6 cellular contexts compared by ENCODE assay signal in genomic region chr9:27619743-27620142, GRCh38.
"Had no signal": no experiment of that assay in that cellular context is flagged by ENCODE, and none has a peak within 500 bp of the region (broad histone marks: within the 10 kb centered on the region; RNA-seq: fewer than 3 reads in every experiment).

No MANE protein-coding gene starts in this region.

- H3K27ac ChIP-seq: KMS-11 had no signal

- H3K4me2 ChIP-seq: GM23338, KMS-11 had no signal

- DNase-seq: H9, HCEC 1CT, IMR-90 had no signal

- H3K9ac ChIP-seq: KMS-11 had no signal

- H2AFZ ChIP-seq: GM23338 had no signal

- H3K4me3 ChIP-seq: GM23338, K562 had no signal
